Comparison of ENCODE assay signal across 7 cellular contexts in the genomic region with DNA sequence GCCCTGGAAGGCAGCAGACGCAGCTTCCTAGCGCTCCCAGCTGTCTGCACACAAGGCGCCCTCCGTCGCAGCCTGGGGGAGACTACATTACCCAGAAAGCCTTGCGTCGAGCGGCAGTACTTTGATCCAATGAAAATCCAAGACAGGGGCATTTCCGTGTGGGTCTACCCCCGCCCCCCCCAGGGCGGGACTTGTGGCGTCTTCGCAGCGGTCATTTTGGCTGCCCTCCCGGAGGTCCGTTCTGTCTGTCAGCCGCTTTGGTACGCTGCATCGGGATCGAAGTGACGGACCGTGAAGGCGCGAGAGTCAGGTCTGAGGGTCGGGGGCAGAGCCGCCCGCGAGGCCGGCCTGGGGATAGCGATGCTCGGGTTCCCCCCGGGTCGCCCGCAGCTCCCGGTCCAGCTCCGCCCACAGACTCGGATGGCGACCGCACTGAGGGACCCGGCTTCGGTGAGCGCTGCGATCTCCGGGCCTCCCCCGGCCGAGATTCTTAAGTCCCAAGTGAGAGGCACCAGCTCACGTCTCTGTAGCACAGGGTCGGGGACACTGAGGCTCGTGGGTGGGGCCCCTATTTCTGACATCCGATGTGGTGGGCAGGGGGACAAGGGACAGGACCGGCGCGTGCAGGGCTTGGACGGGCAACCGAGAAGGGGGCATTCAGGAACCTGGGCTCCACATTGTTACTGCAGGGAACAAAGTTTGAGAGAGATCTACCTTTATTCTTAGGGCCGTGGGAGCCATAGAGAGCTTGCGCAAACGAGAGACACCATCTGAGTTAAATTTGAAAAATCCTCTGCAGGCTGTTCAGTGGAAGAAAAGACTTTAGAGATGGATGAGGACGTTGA.
DNase-seq lines count a peak whose midpoint lies in the region; ATAC-seq, FAIRE-seq and TF ChIP-seq lines count a peak whose summit lies in the region.

A gene (plus strand): TSS at position 182 of the 845 bp plus-strand sequence. CDS start 179 bp downstream, at position 361.

- H3K4me3 ChIP-seq in astrocyte of the spinal cord (ENCODE audit: low read depth, low read length): peak within 1 kb of the TSS; percentile 78

- no peak for TF ChIP-seq CTCF in astrocyte of the spinal cord (IDR thresholded peaks at IDR 0.05; ENCODE audit: low read depth, low read length)

- peak; percentile 92 for ATAC-seq in HG02943 (IDR thresholded peaks at IDR 0.05; ENCODE audit: low read depth, unreplicated experiment)

- DNase-seq in GM18507 (ENCODE audit: extremely low spot score, insufficient read length, low read depth): peak; percentile 74
- DNase-seq in NCI-H2029 (lab: John Stamatoyannopoulos, UW): peak; percentile 91
- DNase-seq in T1000 (lab: John Stamatoyannopoulos, UW): peak; percentile 81
- DNase-seq in astrocyte of the spinal cord (ENCODE audit: low read depth, low spot score): peak; percentile 95
- peak; percentile 57 to 95 (median 87) for DNase-seq in hypothalamus (lab: John Stamatoyannopoulos, UW)
- DNase-seq in retina: peak; percentile 98

- in situ Hi-C loops in astrocyte of the spinal cord (cut with HindIII; ENCODE audit: low sequenced_read_pairs): no loop called here

- peak; percentile 92 for FAIRE-seq in GM18507 (lab: Jason Lieb, UNC)

Comparison
In these comparisons a context has a peak if more than half of its experiments do, and no peak if none do; other contexts are left out.
1. Peak in every context shown above with its lines: DNase-seq, ATAC-seq and H3K4me3 ChIP-seq.